In the genomic region with DNA sequence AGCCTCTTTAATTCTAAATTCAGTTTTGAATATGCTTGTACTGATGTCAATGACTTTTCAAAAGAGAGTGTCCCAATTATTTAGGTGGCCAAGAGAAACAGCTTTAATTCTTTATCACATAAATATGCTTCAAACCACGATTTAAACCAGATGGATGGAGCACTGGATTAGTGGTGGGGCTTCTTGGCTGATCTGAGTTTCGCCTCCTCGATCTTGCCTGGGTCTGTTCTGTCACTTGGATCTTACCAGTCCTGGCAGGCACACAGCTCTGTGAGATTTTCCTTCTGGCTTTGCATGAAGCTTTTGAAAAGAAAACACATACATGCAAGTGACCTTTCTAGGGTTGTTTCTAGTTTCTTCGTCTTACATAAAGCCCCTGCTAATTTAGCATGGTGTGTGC, we compare ENCODE assay signal across 15 cellular contexts.
"Had no signal": no experiment of that assay in that cellular context is flagged by ENCODE, and none has a peak within 500 bp of the region (broad histone marks: within the 10 kb centered on the region; RNA-seq: fewer than 3 reads in every experiment).

No MANE protein-coding gene starts in this region.

- H3K27ac Mint-ChIP-seq: activated B cell treated with CpG ODN at 0.5 μM for 24 hours; activated CD4-positive, alpha-beta memory T cell treated with anti-CD3 and anti-CD28 coated beads for 36 hours; activated naive CD8-positive, alpha-beta T cell; brain; memory B cell; naive B cell; stimulated activated naive B cell treated with anti-CD40 and anti-IgM and Interleukin-4, amounts not matched to agents 10 μg/mL and 1 μg/mL and 100 μg/mL, for 72 hours; T-cell had no signal

- H3K4me1 ChIP-seq: gastrocnemius medialis had no signal

- ATAC-seq: gastrocnemius medialis; SK-N-SH treated with all-trans-retinoic acid at 6 μM for 48 hours; stimulated activated naive B cell treated with anti-CD40 and anti-IgM and Interleukin-4, amounts not matched to agents 10 μg/mL and 1 μg/mL and 100 μg/mL, for 72 hours; T-cell had no signal

- H3K4me3 Mint-ChIP-seq: activated B cell treated with CpG ODN at 0.5 μM for 24 hours; activated CD4-positive, alpha-beta memory T cell treated with anti-CD3 and anti-CD28 coated beads for 36 hours; activated naive CD8-positive, alpha-beta T cell; brain; memory B cell; naive B cell; stimulated activated naive B cell treated with anti-CD40 and anti-IgM and Interleukin-4, amounts not matched to agents 10 μg/mL and 1 μg/mL and 100 μg/mL, for 72 hours; T-cell had no signal

- H3K36me3 ChIP-seq: gastrocnemius medialis, transverse colon had no signal

- H3K4me3 ChIP-seq: gastrocnemius medialis, transverse colon had no signal

- H3K27me3 ChIP-seq: gastrocnemius medialis, transverse colon had no signal

- H3K9me3 Mint-ChIP-seq: activated CD4-positive, alpha-beta memory T cell treated with anti-CD3 and anti-CD28 coated beads for 36 hours had no signal

- H3K4me1 Mint-ChIP-seq: activated B cell treated with CpG ODN at 0.5 μM for 24 hours; memory B cell; naive B cell; stimulated activated naive B cell treated with anti-CD40 and anti-IgM and Interleukin-4, amounts not matched to agents 10 μg/mL and 1 μg/mL and 100 μg/mL, for 72 hours; T-cell had no signal

- H3K27ac ChIP-seq: gastrocnemius medialis had no signal

- H3K9me3 ChIP-seq: gastrocnemius medialis, transverse colon had no signal

- DNase-seq: activated B cell treated with CpG ODN at 0.5 μM for 24 hours; activated CD4-positive, alpha-beta memory T cell treated with anti-CD3 and anti-CD28 coated beads for 36 hours; activated CD4-positive, alpha-beta T cell treated with anti-CD3 and anti-CD28 coated beads for 4 hours; amygdala; central memory CD4-positive, alpha-beta T cell; gastrocnemius medialis; naive B cell; stimulated activated naive B cell treated with anti-CD40 and anti-IgM and Interleukin-4, amounts not matched to agents 10 μg/mL and 1 μg/mL and 100 μg/mL, for 72 hours; T-cell; T-helper 9 cell; transverse colon had no signal

- H3K36me3 Mint-ChIP-seq: activated CD4-positive, alpha-beta memory T cell treated with anti-CD3 and anti-CD28 coated beads for 36 hours; activated naive CD8-positive, alpha-beta T cell; brain; T-cell had no signal

- H3K27me3 Mint-ChIP-seq: activated CD4-positive, alpha-beta memory T cell treated with anti-CD3 and anti-CD28 coated beads for 36 hours; activated naive CD8-positive, alpha-beta T cell; brain; memory B cell; naive B cell; stimulated activated naive B cell treated with anti-CD40 and anti-IgM and Interleukin-4, amounts not matched to agents 10 μg/mL and 1 μg/mL and 100 μg/mL, for 72 hours; T-cell had no signal
